In genomic region chr1:46544561-46545240, GRCh38 we compare ENCODE assay signal across 1 cellular context.
A peak's percentile ranks its signal among the peaks of the same experiment; 100 is the strongest.
TF ChIP-seq lines count a peak whose summit lies in the region.

No MANE protein-coding gene starts in this region.

TF ChIP-seq in K562, 482 proteins besides CTCF, POLR2A, EP300 and RAD21 (continued from another document and continues in another):
- TF ChIP-seq, protein P1, sequence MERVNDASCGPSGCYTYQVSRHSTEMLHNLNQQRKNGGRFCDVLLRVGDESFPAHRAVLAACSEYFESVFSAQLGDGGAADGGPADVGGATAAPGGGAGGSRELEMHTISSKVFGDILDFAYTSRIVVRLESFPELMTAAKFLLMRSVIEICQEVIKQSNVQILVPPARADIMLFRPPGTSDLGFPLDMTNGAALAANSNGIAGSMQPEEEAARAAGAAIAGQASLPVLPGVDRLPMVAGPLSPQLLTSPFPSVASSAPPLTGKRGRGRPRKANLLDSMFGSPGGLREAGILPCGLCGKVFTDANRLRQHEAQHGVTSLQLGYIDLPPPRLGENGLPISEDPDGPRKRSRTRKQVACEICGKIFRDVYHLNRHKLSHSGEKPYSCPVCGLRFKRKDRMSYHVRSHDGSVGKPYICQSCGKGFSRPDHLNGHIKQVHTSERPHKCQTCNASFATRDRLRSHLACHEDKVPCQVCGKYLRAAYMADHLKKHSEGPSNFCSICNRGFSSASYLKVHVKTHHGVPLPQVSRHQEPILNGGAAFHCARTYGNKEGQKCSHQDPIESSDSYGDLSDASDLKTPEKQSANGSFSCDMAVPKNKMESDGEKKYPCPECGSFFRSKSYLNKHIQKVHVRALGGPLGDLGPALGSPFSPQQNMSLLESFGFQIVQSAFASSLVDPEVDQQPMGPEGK (CRISPR knock-in tag; IDR thresholded peaks at IDR 0.05; ENCODE audit: borderline replicate concordance): no peak
- no peak for TF ChIP-seq ZNF253 (CRISPR knock-in tag; conservative IDR thresholded peaks at IDR 0.05)
- 0 out of 2 replicates have a peak, but pooled peaks have one; percentile 31 for TF ChIP-seq RUNX1 (IDR thresholded peaks at IDR 0.05; ENCODE audit: low read depth)
- no peak for TF ChIP-seq CGGBP1 (CRISPR knock-in tag; IDR thresholded peaks at IDR 0.05)
- TF ChIP-seq MEF2A (IDR thresholded peaks at IDR 0.05; ENCODE audit: control insufficient read depth, low read depth, low read length): no peak
- TF ChIP-seq, protein P2, sequence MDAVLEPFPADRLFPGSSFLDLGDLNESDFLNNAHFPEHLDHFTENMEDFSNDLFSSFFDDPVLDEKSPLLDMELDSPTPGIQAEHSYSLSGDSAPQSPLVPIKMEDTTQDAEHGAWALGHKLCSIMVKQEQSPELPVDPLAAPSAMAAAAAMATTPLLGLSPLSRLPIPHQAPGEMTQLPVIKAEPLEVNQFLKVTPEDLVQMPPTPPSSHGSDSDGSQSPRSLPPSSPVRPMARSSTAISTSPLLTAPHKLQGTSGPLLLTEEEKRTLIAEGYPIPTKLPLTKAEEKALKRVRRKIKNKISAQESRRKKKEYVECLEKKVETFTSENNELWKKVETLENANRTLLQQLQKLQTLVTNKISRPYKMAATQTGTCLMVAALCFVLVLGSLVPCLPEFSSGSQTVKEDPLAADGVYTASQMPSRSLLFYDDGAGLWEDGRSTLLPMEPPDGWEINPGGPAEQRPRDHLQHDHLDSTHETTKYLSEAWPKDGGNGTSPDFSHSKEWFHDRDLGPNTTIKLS (IDR thresholded peaks at IDR 0.05; ENCODE audit: borderline replicate concordance, low read depth): no peak
- no peak for TF ChIP-seq HOXB6 (CRISPR knock-in tag; IDR thresholded peaks at IDR 0.05; ENCODE audit: borderline replicate concordance)
- TF ChIP-seq FUS (optimal IDR thresholded peaks at IDR 0.05; ENCODE audit: low read depth, low read length): no peak
- peak; percentile 75 for TF ChIP-seq SMARCB1 (IDR thresholded peaks at IDR 0.05; ENCODE audit: insufficient read length, low read depth)
- TF ChIP-seq MIER1 (IDR thresholded peaks at IDR 0.05; ENCODE audit: low read depth): peak; percentile 58; the same call in 1 of the 2 replicates
- TF ChIP-seq, protein P3, sequence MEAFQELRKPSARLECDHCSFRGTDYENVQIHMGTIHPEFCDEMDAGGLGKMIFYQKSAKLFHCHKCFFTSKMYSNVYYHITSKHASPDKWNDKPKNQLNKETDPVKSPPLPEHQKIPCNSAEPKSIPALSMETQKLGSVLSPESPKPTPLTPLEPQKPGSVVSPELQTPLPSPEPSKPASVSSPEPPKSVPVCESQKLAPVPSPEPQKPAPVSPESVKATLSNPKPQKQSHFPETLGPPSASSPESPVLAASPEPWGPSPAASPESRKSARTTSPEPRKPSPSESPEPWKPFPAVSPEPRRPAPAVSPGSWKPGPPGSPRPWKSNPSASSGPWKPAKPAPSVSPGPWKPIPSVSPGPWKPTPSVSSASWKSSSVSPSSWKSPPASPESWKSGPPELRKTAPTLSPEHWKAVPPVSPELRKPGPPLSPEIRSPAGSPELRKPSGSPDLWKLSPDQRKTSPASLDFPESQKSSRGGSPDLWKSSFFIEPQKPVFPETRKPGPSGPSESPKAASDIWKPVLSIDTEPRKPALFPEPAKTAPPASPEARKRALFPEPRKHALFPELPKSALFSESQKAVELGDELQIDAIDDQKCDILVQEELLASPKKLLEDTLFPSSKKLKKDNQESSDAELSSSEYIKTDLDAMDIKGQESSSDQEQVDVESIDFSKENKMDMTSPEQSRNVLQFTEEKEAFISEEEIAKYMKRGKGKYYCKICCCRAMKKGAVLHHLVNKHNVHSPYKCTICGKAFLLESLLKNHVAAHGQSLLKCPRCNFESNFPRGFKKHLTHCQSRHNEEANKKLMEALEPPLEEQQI (IDR thresholded peaks at IDR 0.05): no peak
- TF ChIP-seq ZNF655 (CRISPR knock-in tag; IDR thresholded peaks at IDR 0.05): no peak
- 0 out of 2 replicates have a peak, but pooled peaks have one; percentile 21 for TF ChIP-seq PHF21A (IDR thresholded peaks at IDR 0.05; ENCODE audit: borderline replicate concordance, low read depth)
- 0 out of 4 replicates have a peak, but pooled peaks of 1 of the 2 experiments have one; percentile 23 for TF ChIP-seq NRF1 (conservative IDR thresholded peaks at IDR 0.05 in 1 of 2, IDR thresholded peaks at IDR 0.05 in 1 of 2)
- no peak for TF ChIP-seq RBM14 (IDR thresholded peaks at IDR 0.05; ENCODE audit: borderline replicate concordance, insufficient read depth, low read depth, low read length)
- peak; percentile 89 for TF ChIP-seq MTA3 (IDR thresholded peaks at IDR 0.05; ENCODE audit: borderline replicate concordance)
- no peak for TF ChIP-seq EP400 (IDR thresholded peaks at IDR 0.05)
- TF ChIP-seq CEBPZ (IDR thresholded peaks at IDR 0.05; ENCODE audit: borderline replicate concordance, low read depth, low read length): 0 out of 2 replicates have a peak, but pooled peaks have one; percentile 13
- TF ChIP-seq DACH1 (IDR thresholded peaks at IDR 0.05; ENCODE audit: partially characterized antibody): peak; percentile 27
- no peak for TF ChIP-seq EHMT2 (IDR thresholded peaks at IDR 0.05)
- TF ChIP-seq MXD1 (CRISPR knock-in tag; IDR thresholded peaks at IDR 0.05; ENCODE audit: borderline replicate concordance, poor library complexity, severe bottlenecking): no peak
- TF ChIP-seq ZBTB7A (IDR thresholded peaks at IDR 0.05; ENCODE audit: borderline replicate concordance, control insufficient read depth, low read depth, low read length): peak; percentile 59; the same call in 1 of the 2 replicates
- TF ChIP-seq ZNF75A (CRISPR knock-in tag; IDR thresholded peaks at IDR 0.05): no peak
- TF ChIP-seq ZNF12 (CRISPR knock-in tag; IDR thresholded peaks at IDR 0.05): no peak
- peak; percentile 76; the same call in 1 of the 2 replicates for TF ChIP-seq TOE1 (IDR thresholded peaks at IDR 0.05; ENCODE audit: borderline replicate concordance)
- no peak for TF ChIP-seq TOE1 (CRISPR knock-in tag; IDR thresholded peaks at IDR 0.05; ENCODE audit: borderline replicate concordance, low read depth)
- TF ChIP-seq NR4A1 (CRISPR knock-in tag; IDR thresholded peaks at IDR 0.05): no peak
- peak; percentile 90 for TF ChIP-seq NR4A1 (tag; IDR thresholded peaks at IDR 0.05)
- no peak for TF ChIP-seq ZSCAN29 (IDR thresholded peaks at IDR 0.05)
- TF ChIP-seq POU5F1 (IDR thresholded peaks at IDR 0.05; ENCODE audit: borderline replicate concordance, low read depth, low read length, partially characterized antibody): peak; percentile 4
- peak in 1 of 2 experiments; percentile 39 for TF ChIP-seq AFF1 (IDR thresholded peaks at IDR 0.05; ENCODE audit: low read depth in 1 of 2, partially characterized antibody in 2 of 2)
- no peak for TF ChIP-seq SIRT6 (IDR thresholded peaks at IDR 0.05; ENCODE audit: low read depth, low read length)
- no peak for TF ChIP-seq ZNF217 (CRISPR knock-in tag; IDR thresholded peaks at IDR 0.05)
- no peak for TF ChIP-seq POLR3A (IDR thresholded peaks at IDR 0.05; ENCODE audit: borderline replicate concordance, extremely low read depth, insufficient read depth, insufficient read length)
- no peak for TF ChIP-seq JUNB (CRISPR knock-in tag; conservative IDR thresholded peaks at IDR 0.05)
- TF ChIP-seq E2F8 (IDR thresholded peaks at IDR 0.05; ENCODE audit: low read depth, partially characterized antibody): no peak
- TF ChIP-seq HDAC6 (IDR thresholded peaks at IDR 0.05; ENCODE audit: low read depth, low read length): no peak
- no peak for TF ChIP-seq TAF7 (tag; IDR thresholded peaks at IDR 0.05)
